15 cellular contexts compared by ENCODE assay signal in genomic region chr9:17905356-17906203, GRCh38.
DNase-seq lines count a peak whose midpoint lies in the region; ATAC-seq and TF ChIP-seq lines count a peak whose summit lies in the region.
"Had no signal": no experiment of that assay in that cellular context is flagged by ENCODE, and none has a peak within 500 bp of the region (broad histone marks: within the 10 kb centered on the region; RNA-seq: fewer than 3 reads in every experiment).

No MANE protein-coding gene starts in this region.

- no peak for TF ChIP-seq CTCF in heart right ventricle (IDR thresholded peaks at IDR 0.05)
- TF ChIP-seq CTCF in gastroesophageal sphincter (IDR thresholded peaks at IDR 0.05) = peak in 1 of 4 experiments; percentile 21
- no peak for TF ChIP-seq CTCF in neural crest cell (conservative IDR thresholded peaks at IDR 0.05)

- no peak overlapping the region for H3K27ac Mint-ChIP-seq in neural crest cell (ENCODE audit: unreplicated experiment)
- H3K27ac Mint-ChIP-seq: B cell; stimulated activated effector memory CD8-positive, alpha-beta T cell treated with anti-CD3 and anti-CD28 coated beads, Interleukin-12 subunit alpha, Interleukin-12 subunit beta, amount 100 ng/mL, for 72 hours had no signal

- H3K4me1 ChIP-seq in heart right ventricle = peaks cover 0 to 17% (median 6%) of the 10 kb centered on the region in 9 donors
- H3K4me1 ChIP-seq in gastroesophageal sphincter = peaks cover 0 to 30% (median 3%) of the 10 kb centered on the region in 3 donors
- no peaks in the 10 kb centered on the region for H3K4me1 ChIP-seq in aorta (ENCODE audit: control insufficient read depth in 1 of 2, insufficient read depth in 2 of 2, low read length in 2 of 2)

- 10 to 14% methylated on average over 26 of the region's 26 CpGs for WGBS in heart right ventricle, 2 donors
- WGBS in gastroesophageal sphincter (ENCODE audit: low coverage in 1 of 2), 2 donors = 8 to 11% methylated on average over 7 to 13 of the region's 26 CpGs
- WGBS in aorta, 2 donors = 11 to 12% methylated on average over 26 of the region's 26 CpGs

- H3K36me3 ChIP-seq in heart right ventricle (no peaks in the 10 kb centered on the region), gastroesophageal sphincter (no peaks in the 10 kb centered on the region), aorta (ENCODE audit: control insufficient read depth in 1 of 2, insufficient read depth in 2 of 2, low read length in 1 of 2) (no peaks in the 10 kb centered on the region)

- H3K4me3 Mint-ChIP-seq in neural crest cell = peak overlapping the region; percentile 88
- H3K4me3 Mint-ChIP-seq: B cell; central memory CD8-positive, alpha-beta T cell; stimulated activated effector memory CD8-positive, alpha-beta T cell treated with anti-CD3 and anti-CD28 coated beads, Interleukin-12 subunit alpha, Interleukin-12 subunit beta, amount 100 ng/mL, for 72 hours had no signal

- peaks cover 84% of the 10 kb centered on the region for H3K27me3 Mint-ChIP-seq in neural crest cell (ENCODE audit: low read depth)
- H3K27me3 Mint-ChIP-seq: central memory CD8-positive, alpha-beta T cell had no signal

- no peak for ATAC-seq in heart right ventricle
- ATAC-seq in gastroesophageal sphincter = no peak
- no peak for ATAC-seq in aorta (ENCODE audit: low FRiP score)
- ATAC-seq in GM18858 (IDR thresholded peaks at IDR 0.05; ENCODE audit: unreplicated experiment) = no peak

- DNase-seq in heart right ventricle (no peak), cardiac septum (ENCODE audit: low spot score) (no peak), neural crest cell (ENCODE audit: low read depth, low spot score) (peak; percentile 15), aorta (peak; percentile 47 to 62), HT-29 (ENCODE audit: low spot score) (no peak), erythroblast (lab: John Stamatoyannopoulos, UW) (no peak)
- DNase-seq: activated CD4-positive, alpha-beta T cell treated with anti-CD3 and anti-CD28 coated beads for 48 hours; foreskin fibroblast; GF-D8; NCI-H526 had no signal

- H3K9me3 ChIP-seq in heart right ventricle (no peaks in the 10 kb centered on the region), gastroesophageal sphincter (no peaks in the 10 kb centered on the region), aorta (ENCODE audit: control insufficient read depth, low read length) (no peaks in the 10 kb centered on the region)

- H3K27me3 ChIP-seq in heart right ventricle = peaks cover 6 to 65% (median 50%) of the 10 kb centered on the region in 7 donors
- H3K27me3 ChIP-seq in gastroesophageal sphincter = peaks cover 18% of the 10 kb centered on the region
- H3K27me3 ChIP-seq in aorta (ENCODE audit: control insufficient read depth in 1 of 2, insufficient read depth in 2 of 2, low read length in 1 of 2) = no peaks in the 10 kb centered on the region

- TF ChIP-seq EP300 in gastroesophageal sphincter (IDR thresholded peaks at IDR 0.05) = no peak

- intact Hi-C loops in heart right ventricle (cut with DNase I) = loop anchor here in 1 of 10 donors (10.0 kb wide), 1 partner anchor 79 kb away; no protein-coding TSS in a partner anchor
- intact Hi-C loops in cardiac septum (cut with DNase I) = no loop called here
- intact Hi-C loops in aorta (cut with DNase I) = loop anchor here in 1 of 2 donors (5.0 kb wide), 3 partner anchors 93 to 302 kb away; no protein-coding TSS in a partner anchor

- peaks cover 20% of the 10 kb centered on the region for H3K4me1 Mint-ChIP-seq in neural crest cell
- H3K4me1 Mint-ChIP-seq: B cell; central memory CD8-positive, alpha-beta T cell; stimulated activated effector memory CD8-positive, alpha-beta T cell treated with anti-CD3 and anti-CD28 coated beads, Interleukin-12 subunit alpha, Interleukin-12 subunit beta, amount 100 ng/mL, for 72 hours had no signal

- TF ChIP-seq POLR2A in gastroesophageal sphincter (IDR thresholded peaks at IDR 0.05) (no peak), erythroblast (IDR thresholded peaks at IDR 0.05; ENCODE audit: low read length) (no peak)

- H3K27ac ChIP-seq in heart right ventricle = no peak overlapping the region
- peak overlapping the region; percentile 85 to 95 (median 88) for H3K27ac ChIP-seq in gastroesophageal sphincter
- H3K27ac ChIP-seq in aorta (ENCODE audit: low read depth in 1 of 2, low read length in 2 of 2) = peak overlapping the region in 1 of 2 donors; percentile 52

- peak overlapping the region in 9 of 10 donors; percentile 21 to 54 (median 41) for H3K4me3 ChIP-seq in heart right ventricle
- H3K4me3 ChIP-seq in gastroesophageal sphincter = peak overlapping the region; percentile 63 to 77
- H3K4me3 ChIP-seq in aorta (ENCODE audit: low read length in 2 of 2) = peak overlapping the region; percentile 65 to 76

- peaks cover 4% of the 10 kb centered on the region for H3K36me3 Mint-ChIP-seq in neural crest cell (ENCODE audit: low read depth)
- H3K36me3 Mint-ChIP-seq: stimulated activated effector memory CD8-positive, alpha-beta T cell treated with anti-CD3 and anti-CD28 coated beads, Interleukin-12 subunit alpha, Interleukin-12 subunit beta, amount 100 ng/mL, for 72 hours had no signal

- no peaks in the 10 kb centered on the region for H3K9me3 Mint-ChIP-seq in neural crest cell

Comparison
In these comparisons a context has a peak if more than half of its experiments do, and no peak if none do; other contexts are left out.
1. DNase-seq: peak in neural crest cell (single experiment) and aorta (2 of 2); none in heart right ventricle (0 of 2), cardiac septum (single experiment), HT-29 (single experiment) and erythroblast (0 of 2).
2. H3K27ac ChIP-seq: peak in gastroesophageal sphincter (4 of 4); none in heart right ventricle (0 of 10).
3. Peak in every context shown above with its lines, with median percentiles within 50 percentile points of each other: H3K4me3 ChIP-seq.